Comparison of ENCODE assay signal across 8 cellular contexts in genomic region chr2:239225921-239226561, GRCh38.
DNase-seq lines count a peak whose midpoint lies in the region; ATAC-seq and TF ChIP-seq lines count a peak whose summit lies in the region.

No MANE protein-coding gene starts in this region.

- H3K27me3 Mint-ChIP-seq in CD14-positive monocyte (ENCODE audit: low read depth in 3 of 3), result no peaks in the 10 kb centered on the region
- no peaks in the 10 kb centered on the region for H3K27me3 Mint-ChIP-seq in T-helper 17 cell
- no peaks in the 10 kb centered on the region for H3K27me3 Mint-ChIP-seq in activated T-helper 1 cell treated with anti-CD3 and anti-CD28 coated beads, Interleukin-12 subunit alpha, Interleukin-12 subunit beta, Interleukin-2, Interleukin-4 antibody, amounts not matched to agents 30 ng/mL and 10 ng/mL and 1 ng/mL, durations not matched to agents 14 hours and 24 hours and 36 hours (ENCODE audit: insufficient read depth)

- no peak for ATAC-seq in T-helper 17 cell

- H3K9ac ChIP-seq in rectal smooth muscle tissue (ENCODE audit: low read length), result no peak overlapping the region

- H3K36me3 Mint-ChIP-seq in CD14-positive monocyte (peaks cover 22 to 23% of the 10 kb centered on the region in 2 donors), T-helper 17 cell (ENCODE audit: low read depth) (peaks cover 4% of the 10 kb centered on the region)
- H3K36me3 Mint-ChIP-seq in activated T-helper 1 cell treated with anti-CD3 and anti-CD28 coated beads, Interleukin-12 subunit alpha, Interleukin-12 subunit beta, Interleukin-2, Interleukin-4 antibody, amounts not matched to agents 30 ng/mL and 10 ng/mL and 1 ng/mL, durations not matched to agents 14 hours and 24 hours and 36 hours (ENCODE audit: low read depth), result peaks cover 6% of the 10 kb centered on the region

- peak overlapping the region; percentile 77 for H3K27ac ChIP-seq in rectal smooth muscle tissue (ENCODE audit: low read depth, low read length)

- no peaks in the 10 kb centered on the region for H3K36me3 ChIP-seq in rectal smooth muscle tissue (ENCODE audit: control insufficient read depth, insufficient read depth, low read length)

- intact Hi-C loops in CD14-positive monocyte (cut with micrococcal nuclease), result loop anchor here in 1 of 2 donors (10.0 kb wide), 1 partner anchor 279 kb away; no protein-coding TSS in a partner anchor
- intact Hi-C loops in activated T-helper 1 cell treated with anti-CD3 and anti-CD28 coated beads, Interleukin-12 subunit alpha, Interleukin-12 subunit beta, Interleukin-2, Interleukin-4 antibody, amounts not matched to agents 30 ng/mL and 10 ng/mL and 1 ng/mL, durations not matched to agents 14 hours and 24 hours and 36 hours (cut with micrococcal nuclease), result no loop called here

- H3K4me1 Mint-ChIP-seq in CD14-positive monocyte, result peaks cover 95% of the 10 kb centered on the region
- peaks cover 68% of the 10 kb centered on the region for H3K4me1 Mint-ChIP-seq in T-helper 17 cell
- H3K4me1 Mint-ChIP-seq in activated T-helper 1 cell treated with anti-CD3 and anti-CD28 coated beads, Interleukin-12 subunit alpha, Interleukin-12 subunit beta, Interleukin-2, Interleukin-4 antibody, amounts not matched to agents 30 ng/mL and 10 ng/mL and 1 ng/mL, durations not matched to agents 14 hours and 24 hours and 36 hours (ENCODE audit: low read depth), result peaks cover 55% of the 10 kb centered on the region

- DNase-seq in CD14-positive monocyte (ENCODE audit: low spot score) (no peak), T-helper 17 cell (no peak), foreskin fibroblast (peak; percentile 32 to 69), SIG-M5 (lab: John Stamatoyannopoulos, UW) (no peak), OCI-M1 (lab: John Stamatoyannopoulos, UW) (no peak), NCI-H1694 (lab: John Stamatoyannopoulos, UW) (no peak)
- DNase-seq in activated T-helper 1 cell treated with anti-CD3 and anti-CD28 coated beads, Interleukin-12 subunit alpha, Interleukin-12 subunit beta, Interleukin-2, Interleukin-4 antibody, amounts not matched to agents 30 ng/mL and 10 ng/mL and 1 ng/mL, durations not matched to agents 14 hours and 24 hours and 36 hours (ENCODE audit: low spot score), result no peak

- H3K4me3 Mint-ChIP-seq in CD14-positive monocyte, result peak overlapping the region; percentile 47 to 64
- H3K4me3 Mint-ChIP-seq in T-helper 17 cell, result no peak overlapping the region
- no peak overlapping the region for H3K4me3 Mint-ChIP-seq in activated T-helper 1 cell treated with anti-CD3 and anti-CD28 coated beads, Interleukin-12 subunit alpha, Interleukin-12 subunit beta, Interleukin-2, Interleukin-4 antibody, amounts not matched to agents 30 ng/mL and 10 ng/mL and 1 ng/mL, durations not matched to agents 14 hours and 24 hours and 36 hours

- H3K4me1 ChIP-seq in rectal smooth muscle tissue (ENCODE audit: control insufficient read depth, insufficient read depth, low read length), result peaks cover 63% of the 10 kb centered on the region

- peak overlapping the region in 1 of 2 donors; percentile 21 for H3K4me3 ChIP-seq in foreskin fibroblast (ENCODE audit: low read depth in 1 of 2, low read length in 2 of 2)
- H3K4me3 ChIP-seq in rectal smooth muscle tissue (ENCODE audit: low read length), result peak overlapping the region; percentile 29

- peak overlapping the region; percentile 97 to 100 (median 100) for H3K27ac Mint-ChIP-seq in CD14-positive monocyte
- H3K27ac Mint-ChIP-seq in T-helper 17 cell, result peak overlapping the region; percentile 81
- H3K27ac Mint-ChIP-seq in activated T-helper 1 cell treated with anti-CD3 and anti-CD28 coated beads, Interleukin-12 subunit alpha, Interleukin-12 subunit beta, Interleukin-2, Interleukin-4 antibody, amounts not matched to agents 30 ng/mL and 10 ng/mL and 1 ng/mL, durations not matched to agents 14 hours and 24 hours and 36 hours, result no peak overlapping the region

- no peaks in the 10 kb centered on the region for H3K9me3 ChIP-seq in T-helper 17 cell (ENCODE audit: control insufficient read depth, low read length, poor library complexity, severe bottlenecking)

- TF ChIP-seq CTCF in CD14-positive monocyte (IDR thresholded peaks at IDR 0.05), result no peak
- TF ChIP-seq CTCF in foreskin fibroblast (IDR thresholded peaks at IDR 0.05; ENCODE audit: low read depth, low read length), result peak; percentile 10

- no peaks in the 10 kb centered on the region for H3K27me3 ChIP-seq in rectal smooth muscle tissue (ENCODE audit: control insufficient read depth, insufficient read depth, low read length)

- no peaks in the 10 kb centered on the region for H3K9me3 Mint-ChIP-seq in CD14-positive monocyte
- no peaks in the 10 kb centered on the region for H3K9me3 Mint-ChIP-seq in activated T-helper 1 cell treated with anti-CD3 and anti-CD28 coated beads, Interleukin-12 subunit alpha, Interleukin-12 subunit beta, Interleukin-2, Interleukin-4 antibody, amounts not matched to agents 30 ng/mL and 10 ng/mL and 1 ng/mL, durations not matched to agents 14 hours and 24 hours and 36 hours

Comparison
In these comparisons a context has a peak if more than half of its experiments do, and no peak if none do; other contexts are left out.
1. DNase-seq: peak in foreskin fibroblast (2 of 2); none in CD14-positive monocyte (single experiment), T-helper 17 cell (0 of 3), SIG-M5 (single experiment), OCI-M1 (single experiment), activated T-helper 1 cell treated with anti-CD3 and anti-CD28 coated beads, Interleukin-12 subunit alpha, Interleukin-12 subunit beta, Interleukin-2, Interleukin-4 antibody, amounts not matched to agents 30 ng/mL and 10 ng/mL and 1 ng/mL, durations not matched to agents 14 hours and 24 hours and 36 hours (single experiment) and NCI-H1694 (single experiment).
2. H3K4me3 Mint-ChIP-seq: peak in CD14-positive monocyte (2 of 2); none in T-helper 17 cell (single experiment) and activated T-helper 1 cell treated with anti-CD3 and anti-CD28 coated beads, Interleukin-12 subunit alpha, Interleukin-12 subunit beta, Interleukin-2, Interleukin-4 antibody, amounts not matched to agents 30 ng/mL and 10 ng/mL and 1 ng/mL, durations not matched to agents 14 hours and 24 hours and 36 hours (single experiment).